2 cellular contexts compared by ENCODE assay signal in the genomic region with DNA sequence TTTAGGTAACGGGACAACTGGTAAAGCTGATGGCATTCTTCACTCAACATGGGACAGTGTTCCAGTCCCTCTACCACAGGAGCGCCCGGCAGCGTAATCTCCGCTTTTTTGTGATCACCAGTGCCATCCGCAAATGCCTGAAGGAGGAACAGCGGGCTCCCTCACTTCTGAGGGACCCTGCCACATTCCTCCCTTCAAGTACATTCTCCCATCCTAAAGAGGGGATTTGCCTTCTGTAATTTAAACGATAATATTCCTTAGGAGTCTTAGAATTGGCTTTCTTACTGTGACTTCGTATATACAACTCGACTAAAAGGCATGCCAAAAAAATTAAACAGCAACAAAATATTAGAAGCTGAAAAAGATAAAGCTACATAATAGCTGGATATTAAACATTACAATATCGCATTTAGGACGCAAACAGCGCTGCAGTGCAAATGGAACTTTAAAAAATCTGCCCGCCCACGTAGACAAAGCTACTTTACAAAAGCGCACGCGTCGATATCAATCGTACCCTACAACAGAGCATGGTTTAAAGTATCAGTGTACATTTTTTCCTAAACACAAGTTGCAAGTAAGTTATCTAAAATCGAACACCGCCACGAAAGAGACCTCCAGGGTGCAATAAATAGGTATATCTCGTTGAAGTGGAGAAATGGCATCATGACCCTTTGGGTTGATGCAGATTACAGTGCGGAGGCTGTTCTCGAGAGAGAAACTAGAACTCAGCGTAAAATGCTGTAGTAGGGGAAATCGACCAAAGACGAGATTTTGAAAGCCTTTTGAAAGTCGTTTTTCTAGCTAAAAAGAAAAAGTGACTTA.
A peak's percentile ranks its signal among the peaks of the same experiment; 100 is the strongest.
TF ChIP-seq lines count a peak whose summit lies in the region.

No MANE protein-coding gene starts in this region.

TF ChIP-seq in HEK293T, 16 proteins besides CTCF, POLR2A, EP300 and RAD21 (continued from another document):
- TF ChIP-seq PKNOX1 (IDR thresholded peaks at IDR 0.05) (no peak), BHLHE40 (IDR thresholded peaks at IDR 0.05; ENCODE audit: borderline replicate concordance) (no peak), FOXM1 (IDR thresholded peaks at IDR 0.05; ENCODE audit: borderline replicate concordance) (no peak), HDGF (IDR thresholded peaks at IDR 0.05; ENCODE audit: borderline replicate concordance) (no peak), NFRKB (IDR thresholded peaks at IDR 0.05) (no peak)

TF ChIP-seq in WTC11, 78 proteins besides CTCF, POLR2A, EP300 and RAD21 (continued from another document):
- TF ChIP-seq ZNF121 (CRISPR knock-in tag; IDR thresholded peaks at IDR 0.05) = peak; percentile 92
- TF ChIP-seq, protein P1, sequence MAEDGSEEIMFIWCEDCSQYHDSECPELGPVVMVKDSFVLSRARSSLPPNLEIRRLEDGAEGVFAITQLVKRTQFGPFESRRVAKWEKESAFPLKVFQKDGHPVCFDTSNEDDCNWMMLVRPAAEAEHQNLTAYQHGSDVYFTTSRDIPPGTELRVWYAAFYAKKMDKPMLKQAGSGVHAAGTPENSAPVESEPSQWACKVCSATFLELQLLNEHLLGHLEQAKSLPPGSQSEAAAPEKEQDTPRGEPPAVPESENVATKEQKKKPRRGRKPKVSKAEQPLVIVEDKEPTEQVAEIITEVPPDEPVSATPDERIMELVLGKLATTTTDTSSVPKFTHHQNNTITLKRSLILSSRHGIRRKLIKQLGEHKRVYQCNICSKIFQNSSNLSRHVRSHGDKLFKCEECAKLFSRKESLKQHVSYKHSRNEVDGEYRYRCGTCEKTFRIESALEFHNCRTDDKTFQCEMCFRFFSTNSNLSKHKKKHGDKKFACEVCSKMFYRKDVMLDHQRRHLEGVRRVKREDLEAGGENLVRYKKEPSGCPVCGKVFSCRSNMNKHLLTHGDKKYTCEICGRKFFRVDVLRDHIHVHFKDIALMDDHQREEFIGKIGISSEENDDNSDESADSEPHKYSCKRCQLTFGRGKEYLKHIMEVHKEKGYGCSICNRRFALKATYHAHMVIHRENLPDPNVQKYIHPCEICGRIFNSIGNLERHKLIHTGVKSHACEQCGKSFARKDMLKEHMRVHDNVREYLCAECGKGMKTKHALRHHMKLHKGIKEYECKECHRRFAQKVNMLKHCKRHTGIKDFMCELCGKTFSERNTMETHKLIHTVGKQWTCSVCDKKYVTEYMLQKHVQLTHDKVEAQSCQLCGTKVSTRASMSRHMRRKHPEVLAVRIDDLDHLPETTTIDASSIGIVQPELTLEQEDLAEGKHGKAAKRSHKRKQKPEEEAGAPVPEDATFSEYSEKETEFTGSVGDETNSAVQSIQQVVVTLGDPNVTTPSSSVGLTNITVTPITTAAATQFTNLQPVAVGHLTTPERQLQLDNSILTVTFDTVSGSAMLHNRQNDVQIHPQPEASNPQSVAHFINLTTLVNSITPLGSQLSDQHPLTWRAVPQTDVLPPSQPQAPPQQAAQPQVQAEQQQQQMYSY (CRISPR knock-in tag; IDR thresholded peaks at IDR 0.05) = peak; percentile 95
TF ChIP-seq in WTC11: peak in this region for 2.
